Comparison of ENCODE assay signal across 8 cellular contexts in the genomic region with DNA sequence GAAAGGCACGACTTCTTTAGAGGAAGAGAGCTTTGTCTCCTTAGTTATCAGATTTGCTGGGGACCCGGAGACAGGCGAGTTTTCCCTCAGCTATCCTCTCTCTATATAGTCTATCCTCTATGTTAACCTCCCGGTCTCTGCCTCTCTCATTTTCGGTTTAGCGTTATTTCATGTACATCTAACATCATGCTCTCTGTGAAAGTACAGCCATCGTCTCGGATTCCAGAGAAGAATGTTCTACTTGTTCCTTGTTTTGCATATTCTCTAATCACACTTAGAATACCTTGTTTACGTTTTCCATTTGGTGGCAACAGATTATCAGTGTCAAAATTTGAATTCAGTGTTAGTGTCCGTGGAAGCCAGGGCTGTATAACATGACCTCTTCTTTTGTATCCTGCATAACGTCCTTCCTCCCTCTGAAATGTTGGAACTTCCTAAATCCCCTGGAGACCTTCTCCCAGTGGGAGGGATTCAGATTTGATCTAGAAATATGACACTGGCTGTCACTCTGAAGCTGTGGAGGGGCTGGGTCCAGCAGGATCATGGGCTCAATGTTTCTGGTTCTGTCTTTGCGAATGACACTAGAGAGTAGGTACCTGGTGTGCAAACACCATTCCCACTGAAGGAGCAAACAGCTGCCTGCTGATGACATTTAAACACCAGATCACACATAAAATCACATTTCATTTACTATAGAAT. TPM values are rescaled to one million over a fixed set of nuclear protein-coding genes. Genes with fewer than 3 reads are reported as not detected.
A peak's percentile ranks its signal among the peaks of the same experiment; 100 is the strongest.
DNase-seq lines count a peak whose midpoint lies in the region; ATAC-seq and TF ChIP-seq lines count a peak whose summit lies in the region.

No MANE protein-coding gene starts in this region.

- H3K27me3 ChIP-seq in HL-60 (ENCODE audit: insufficient read depth, poor library complexity, severe bottlenecking) (no peaks in the 10 kb centered on the region), suprapubic skin (no peaks in the 10 kb centered on the region)

- ATAC-seq in GM19025 (IDR thresholded peaks at IDR 0.05; ENCODE audit: low read depth, unreplicated experiment) (peak; percentile 25), HG02970 (IDR thresholded peaks at IDR 0.05; ENCODE audit: low FRiP score, unreplicated experiment) (no peak)

- in situ Hi-C loops in astrocyte of the spinal cord (cut with HindIII; ENCODE audit: low sequenced_read_pairs), result no loop called here

- DNase-seq in AG10803 (ENCODE audit: low read depth), result peak; percentile 17
- DNase-seq in HL-60 (ENCODE audit: low read depth in 1 of 2, low spot score in 1 of 2), result no peak
- peak; percentile 52 for DNase-seq in astrocyte of the spinal cord (ENCODE audit: low read depth, low spot score)
- peak; percentile 26 for DNase-seq in kidney tubule cell (ENCODE audit: low spot score)
- no peak for DNase-seq in suprapubic skin (ENCODE audit: low spot score in 2 of 2)
- no peak for DNase-seq in NCI-H2107 treated with DMSO at 0.1 percent for 48 hours (lab: John Stamatoyannopoulos, UW; ENCODE audit: unreplicated experiment)

- no peaks in the 10 kb centered on the region for H3K36me3 ChIP-seq in suprapubic skin

- H3K27ac ChIP-seq in HL-60 (replicated peaks) (no peak overlapping the region), suprapubic skin (peak overlapping the region; percentile 33)

- TF ChIP-seq CTCF in AG10803 (conservative IDR thresholded peaks at IDR 0.05; ENCODE audit: low read length) (no peak), HL-60 (IDR thresholded peaks at IDR 0.05; ENCODE audit: insufficient read depth, low read length) (no peak), astrocyte of the spinal cord (IDR thresholded peaks at IDR 0.05; ENCODE audit: low read depth, low read length) (no peak), suprapubic skin (IDR thresholded peaks at IDR 0.05) (no peak)

- WGBS in suprapubic skin, result 9% methylated on average over 12 of the region's 12 CpGs

- TF ChIP-seq POLR2A in suprapubic skin (IDR thresholded peaks at IDR 0.05), result no peak

- no peaks in the 10 kb centered on the region for H3K9me3 ChIP-seq in suprapubic skin

- no peak for TF ChIP-seq EP300 in suprapubic skin (IDR thresholded peaks at IDR 0.05)

- H3K4me3 ChIP-seq in AG10803 (ENCODE audit: low read length), result peak overlapping the region; percentile 81
- peak overlapping the region; percentile 76 for H3K4me3 ChIP-seq in HL-60 (replicated peaks; ENCODE audit: insufficient read depth, low read length)
- peak overlapping the region; percentile 67 for H3K4me3 ChIP-seq in astrocyte of the spinal cord (ENCODE audit: low read depth, low read length)
- H3K4me3 ChIP-seq in suprapubic skin, result peak overlapping the region; percentile 78

- H3K4me1 ChIP-seq in suprapubic skin, result peaks cover 14% of the 10 kb centered on the region

RNA-seq across cellular contexts. Expression of gene CXCL3, which starts 0.7 kb away (rescaled TPM):
- 1 to 10 TPM in 1 of 4 donors, not detected in 3; 1.0 TPM for total RNA-seq in suprapubic skin

RNA-seq across cellular contexts. Expression of gene CXCL5, which starts 40.7 kb away (rescaled TPM):
- not detected for total RNA-seq in suprapubic skin

RNA-seq across cellular contexts. Expression of gene PPBP, which starts 51.2 kb away (rescaled TPM):
- not detected for total RNA-seq in suprapubic skin

RNA-seq across cellular contexts. Expression of gene PF4, which starts 57.4 kb away (rescaled TPM):
- not detected for total RNA-seq in suprapubic skin

RNA-seq across cellular contexts. Expression of gene CXCL2, which starts 59.8 kb away (rescaled TPM):
- 10 to 100 TPM in 1 of 4 donors, 1 to 10 TPM in 3; 3.8 to 15.6 (median 6.9) TPM for total RNA-seq in suprapubic skin

Comparison
In these comparisons a context has a peak if more than half of its experiments do, and no peak if none do; other contexts are left out.
1. DNase-seq: peak in AG10803 (single experiment), astrocyte of the spinal cord (single experiment) and kidney tubule cell (single experiment); none in HL-60 (0 of 2), suprapubic skin (0 of 2) and NCI-H2107 treated with DMSO at 0.1 percent for 48 hours (single experiment).
2. Peak in every context shown above with its lines, with median percentiles within 50 percentile points of each other: H3K4me3 ChIP-seq.